In the genomic region with DNA sequence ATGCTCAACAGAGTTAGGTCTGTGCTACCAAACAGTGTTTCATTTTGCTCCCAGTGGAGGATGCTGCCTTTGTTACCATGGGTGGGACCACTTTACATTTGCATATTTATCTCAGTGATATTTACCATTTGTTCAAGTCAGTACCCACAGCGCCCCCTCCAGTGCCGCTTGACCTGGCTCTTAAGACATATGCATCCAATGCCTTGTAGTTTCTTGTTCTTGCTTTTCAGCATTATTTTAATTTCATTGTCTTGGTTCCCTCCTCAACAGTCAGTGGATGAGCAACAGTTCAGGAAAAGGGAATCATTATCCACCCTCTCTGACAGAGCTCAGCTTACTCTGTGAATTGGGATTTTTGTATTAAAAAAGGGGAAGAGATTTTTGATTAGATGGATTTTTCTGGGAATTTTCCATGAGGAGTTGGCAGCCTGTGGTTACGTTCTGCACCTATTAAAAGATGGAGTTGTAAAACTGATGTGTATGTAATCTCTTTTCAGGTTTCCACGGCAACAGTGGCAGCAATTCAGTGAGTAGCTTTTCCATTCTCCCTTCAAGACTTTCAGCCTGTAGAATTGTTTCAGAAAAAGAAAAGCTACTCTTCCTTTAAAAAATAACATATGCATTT, we compare ENCODE assay signal across 13 cellular contexts.
DNase-seq lines count a peak whose midpoint lies in the region; FAIRE-seq and TF ChIP-seq lines count a peak whose summit lies in the region.
"Had no signal": no experiment of that assay in that cellular context is flagged by ENCODE, and none has a peak within 500 bp of the region (broad histone marks: within the 10 kb centered on the region; RNA-seq: fewer than 3 reads in every experiment).

No MANE protein-coding gene starts in this region.

- in situ Hi-C loops in brain microvascular endothelial cell (cut with HindIII; ENCODE audit: low pct_ligation_motif_present, low sequenced_read_pairs): no loop called here

- peak; percentile 36 for FAIRE-seq in GM18507 (lab: Jason Lieb, UNC)
- FAIRE-seq: HepG2 had no signal

- H3K4me3 ChIP-seq in brain microvascular endothelial cell (ENCODE audit: low read depth, low read length): no peak overlapping the region

- H3K27ac Mint-ChIP-seq in neural crest cell (ENCODE audit: unreplicated experiment): no peak overlapping the region
- H3K27ac Mint-ChIP-seq: activated T-cell treated with anti-CD3 and anti-CD28 coated beads, Interleukin-2, amount 50 U/mL, for 24 hours; CD4-positive, alpha-beta memory T cell had no signal

- H3K27ac ChIP-seq in brain microvascular endothelial cell: no peak overlapping the region
- H3K27ac ChIP-seq: VCaP had no signal

- TF ChIP-seq CTCF in brain microvascular endothelial cell (IDR thresholded peaks at IDR 0.05; ENCODE audit: low read depth, low read length, missing control alignments) (peak; percentile 32), neural crest cell (conservative IDR thresholded peaks at IDR 0.05) (no peak)

- no peaks in the 10 kb centered on the region for H3K36me3 Mint-ChIP-seq in neural crest cell (ENCODE audit: low read depth)
- H3K36me3 Mint-ChIP-seq: CD4-positive, alpha-beta memory T cell had no signal

- no peaks in the 10 kb centered on the region for H3K27me3 ChIP-seq in brain microvascular endothelial cell (replicated peaks)

- H3K27me3 Mint-ChIP-seq in neural crest cell (ENCODE audit: low read depth): no peaks in the 10 kb centered on the region

- no peak overlapping the region for H3K4me3 Mint-ChIP-seq in neural crest cell
- H3K4me3 Mint-ChIP-seq: activated T-cell treated with anti-CD3 and anti-CD28 coated beads, Interleukin-2, amount 50 U/mL, for 24 hours; CD4-positive, alpha-beta memory T cell had no signal

- H3K36me3 ChIP-seq in brain microvascular endothelial cell (replicated peaks): no peaks in the 10 kb centered on the region

- DNase-seq in GM18507 (ENCODE audit: extremely low spot score, insufficient read length, low read depth) (no peak), NCI-H2227 (lab: John Stamatoyannopoulos, UW; ENCODE audit: unreplicated experiment) (peak; percentile 59), brain microvascular endothelial cell (no peak), neural crest cell (ENCODE audit: low read depth, low spot score) (peak; percentile 15), LoVo (ENCODE audit: low spot score) (no peak)
- no peak for DNase-seq in activated CD4-positive, alpha-beta T cell treated with anti-CD3 and anti-CD28 coated beads for 48 hours
- no peak for DNase-seq in activated CD4-positive, alpha-beta T cell treated with anti-CD3 and anti-CD28 coated beads for 1 hour
- DNase-seq: activated T-cell treated with anti-CD3 and anti-CD28 coated beads, Interleukin-2, amount 50 U/mL, for 24 hours; CD4-positive, alpha-beta memory T cell; mammary epithelial cell; NCI-H2081 had no signal

- peaks cover 21% of the 10 kb centered on the region for H3K4me1 Mint-ChIP-seq in neural crest cell
- H3K4me1 Mint-ChIP-seq: CD4-positive, alpha-beta memory T cell had no signal

- peaks cover 7% of the 10 kb centered on the region for H3K9me3 Mint-ChIP-seq in neural crest cell
- H3K9me3 Mint-ChIP-seq: activated T-cell treated with anti-CD3 and anti-CD28 coated beads, Interleukin-2, amount 50 U/mL, for 24 hours had no signal

Comparison
In these comparisons a context has a peak if more than half of its experiments do, and no peak if none do; other contexts are left out.
1. DNase-seq: peak in NCI-H2227 (single experiment) and neural crest cell (single experiment); none in GM18507 (single experiment), brain microvascular endothelial cell (single experiment), activated CD4-positive, alpha-beta T cell treated with anti-CD3 and anti-CD28 coated beads for 48 hours (single experiment), LoVo (single experiment) and activated CD4-positive, alpha-beta T cell treated with anti-CD3 and anti-CD28 coated beads for 1 hour (single experiment).